ENCODE assay signal across 1 cellular context in the genomic region with DNA sequence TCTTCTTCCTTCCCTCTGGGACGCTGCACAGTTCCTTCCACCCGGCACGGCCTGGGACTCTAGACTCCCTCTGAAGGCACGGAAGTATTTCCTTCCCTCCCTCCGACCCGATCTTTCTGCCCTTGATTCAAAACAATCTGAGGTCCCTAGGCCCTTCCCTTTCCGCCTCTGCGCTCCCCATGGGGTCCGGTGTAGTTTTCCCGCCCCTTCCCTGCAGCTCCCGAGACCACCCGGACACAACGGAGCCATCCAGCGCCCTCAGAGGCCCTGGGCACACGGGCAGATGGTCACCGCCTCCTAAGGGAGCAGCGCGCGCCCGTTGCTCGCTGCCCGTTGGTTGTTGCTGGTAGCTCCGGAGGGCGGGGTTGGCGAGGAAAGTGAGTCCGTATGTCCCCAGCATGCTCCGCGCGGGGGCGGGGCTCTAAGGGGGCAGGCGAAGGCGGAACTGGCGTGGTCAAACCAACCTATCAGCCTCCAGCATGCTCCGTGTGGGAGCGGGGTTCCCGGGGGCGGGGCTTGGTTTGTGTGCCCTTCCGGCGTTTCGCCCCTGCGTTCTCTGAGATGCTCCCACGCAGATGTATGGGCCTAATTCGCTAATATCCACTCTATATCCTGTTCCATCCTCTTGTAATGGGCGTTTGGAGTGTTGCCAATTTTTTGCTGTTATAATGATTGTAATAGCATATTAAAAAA.
A peak's percentile ranks its signal among the peaks of the same experiment; 100 is the strongest.
TF ChIP-seq lines count a peak whose summit lies in the region.

No MANE protein-coding gene starts in this region.

TF ChIP-seq in endothelial cell of umbilical vein, 7 proteins besides CTCF, POLR2A, EP300 and RAD21:
- TF ChIP-seq JUN (IDR thresholded peaks at IDR 0.05; ENCODE audit: borderline replicate concordance, insufficient read depth, insufficient read length, low read depth), result no peak
- TF ChIP-seq POLR2AphosphoS5 (IDR thresholded peaks at IDR 0.05; ENCODE audit: insufficient read depth, low read depth, low read length), result peak; percentile 85
